14 cellular contexts compared by ENCODE assay signal in genomic region chr1:48611841-48612240, GRCh38.
"Had no signal": no experiment of that assay in that cellular context is flagged by ENCODE, and none has a peak within 500 bp of the region (broad histone marks: within the 10 kb centered on the region; RNA-seq: fewer than 3 reads in every experiment).

No MANE protein-coding gene starts in this region.

- DNase-seq: activated CD4-positive, alpha-beta memory T cell treated with anti-CD3 and anti-CD28 coated beads for 36 hours; activated CD4-positive, alpha-beta T cell treated with anti-CD3 and anti-CD28 coated beads for 36 hours; activated gamma-delta T cell treated with Interleukin-2 at 50 U/mL for 16 hours; activated T-cell treated with anti-CD3 and anti-CD28 coated beads for 4 hours; adrenal gland; heart left ventricle; left ventricle myocardium inferior; mammary epithelial cell; occipital lobe; stimulated activated naive B cell treated with anti-CD40 and anti-IgM and Interleukin-4, amounts not matched to agents 10 μg/mL and 1 μg/mL and 100 μg/mL, for 72 hours; upper lobe of right lung had no signal

- H3K4me3 ChIP-seq: adrenal gland, breast epithelium, coronary artery, heart left ventricle, left ventricle myocardium inferior, upper lobe of right lung had no signal

- H3K27ac ChIP-seq: coronary artery, upper lobe of right lung had no signal

- ATAC-seq: activated CD4-positive, alpha-beta T cell treated with anti-CD3 and anti-CD28 coated beads for 36 hours; activated naive CD4-positive, alpha-beta T cell treated with anti-CD3 and anti-CD28 coated beads, Interleukin-2, amount 50 U/mL, for 72 hours; stimulated activated naive B cell treated with anti-CD40 and anti-IgM and Interleukin-4, amounts not matched to agents 10 μg/mL and 1 μg/mL and 100 μg/mL, for 72 hours had no signal

- H3K9me3 ChIP-seq: adrenal gland, breast epithelium, heart left ventricle, left ventricle myocardium inferior, upper lobe of right lung had no signal

- H3K27me3 ChIP-seq: adrenal gland, breast epithelium, heart left ventricle, upper lobe of right lung had no signal

- H3K36me3 ChIP-seq: adrenal gland, breast epithelium, heart left ventricle, left ventricle myocardium inferior, upper lobe of right lung had no signal

- H3K4me1 ChIP-seq: breast epithelium, upper lobe of right lung had no signal
